Comparison of ENCODE assay signal across 21 cellular contexts in the genomic region with DNA sequence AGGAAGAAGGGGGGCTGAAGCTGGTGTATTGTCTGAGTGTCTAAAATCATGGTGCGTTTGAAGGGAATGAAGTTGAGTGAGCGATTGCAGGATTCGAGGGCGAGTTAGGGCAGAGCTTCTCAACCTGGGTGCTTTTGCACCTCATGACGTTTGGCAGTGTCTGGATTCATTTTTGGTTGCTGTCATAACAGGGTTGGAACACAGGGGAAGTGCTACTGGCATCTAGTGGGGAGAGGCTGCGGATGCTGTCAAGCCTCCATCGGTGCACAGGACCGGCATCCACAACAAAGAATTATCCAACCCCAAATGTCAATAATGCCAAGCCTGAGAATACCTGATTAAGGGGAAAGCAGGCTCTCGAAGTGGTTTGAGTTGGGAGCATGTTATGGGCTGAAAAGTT.
A peak's percentile ranks its signal among the peaks of the same experiment; 100 is the strongest.
DNase-seq lines count a peak whose midpoint lies in the region; ATAC-seq and TF ChIP-seq lines count a peak whose summit lies in the region.
"Had no signal": no experiment of that assay in that cellular context is flagged by ENCODE, and none has a peak within 500 bp of the region (broad histone marks: within the 10 kb centered on the region; RNA-seq: fewer than 3 reads in every experiment).

No MANE protein-coding gene starts in this region.

- H3K9me1 ChIP-seq in IMR-90 (ENCODE audit: insufficient read depth, low read length), result no peaks in the 10 kb centered on the region; the same call in 1 of the 2 replicates

- CTCF ChIA-PET in IMR-90 (lab: Yijun Ruan, JAX), result no interaction called here

- H4K20me1 ChIP-seq in IMR-90 (ENCODE audit: insufficient read depth, low read length), result no peaks in the 10 kb centered on the region

- no peak overlapping the region for H3K56ac ChIP-seq in IMR-90 (ENCODE audit: extremely low read depth, insufficient read depth, low read length)

- no peak overlapping the region for H3K4ac ChIP-seq in IMR-90 (ENCODE audit: low read depth, low read length)

- POLR2A ChIA-PET in IMR-90 (lab: Charles Lee; ENCODE audit: unreplicated experiment), result no interaction called here

- no peak overlapping the region for H2BK15ac ChIP-seq in IMR-90 (ENCODE audit: low read depth, low read length)

- no CpG with 5 or more reads among the region's 9 CpGs for WGBS in IMR-90 (ENCODE audit: extremely low coverage in 2 of 2, insufficient read length in 1 of 2), 2 experiments
- 32 to 46% methylated on average over 9 of the region's 9 CpGs for WGBS in heart right ventricle, 2 donors

- H3K4me3 ChIP-seq in IMR-90 (ENCODE audit: insufficient read depth, low read depth, low read length) (no peak overlapping the region), astrocyte of the cerebellum (ENCODE audit: low read depth, low read length) (no peak overlapping the region), heart right ventricle (no peak overlapping the region), WERI-Rb-1 (ENCODE audit: low read depth, low read length) (no peak overlapping the region)
- H3K4me3 ChIP-seq: spleen, tibial nerve had no signal

- no peak overlapping the region for H4K91ac ChIP-seq in IMR-90 (ENCODE audit: insufficient read depth, low read depth, low read length)

- H2BK20ac ChIP-seq in IMR-90 (ENCODE audit: low read depth, low read length), result no peak overlapping the region

- H2AK5ac ChIP-seq in IMR-90 (ENCODE audit: low read depth, low read length), result no peak overlapping the region

- no peak overlapping the region for H3K14ac ChIP-seq in IMR-90 (replicated peaks; ENCODE audit: low read depth, low read length)

- H3K4me1 Mint-ChIP-seq in CD14-positive monocyte (peaks cover 21% of the 10 kb centered on the region), glutamatergic neuron (ENCODE audit: low read depth, unreplicated experiment) (no peaks in the 10 kb centered on the region)
- H3K4me1 Mint-ChIP-seq: stimulated activated memory B cell treated with anti-CD40 and anti-IgM and Interleukin-4, amounts not matched to agents 10 μg/mL and 1 μg/mL and 100 μg/mL, for 72 hours had no signal

- no peaks in the 10 kb centered on the region for H3K79me1 ChIP-seq in IMR-90 (ENCODE audit: low read depth in 1 of 2, low read length in 2 of 2)

- DNase-seq in CD14-positive monocyte (ENCODE audit: low spot score), result no peak
- no peak for DNase-seq in IMR-90
- DNase-seq in astrocyte of the cerebellum (ENCODE audit: low read depth), result no peak
- peak in 1 of 2 donors; percentile 47 for DNase-seq in heart right ventricle
- no peak for DNase-seq in posterior cingulate gyrus
- DNase-seq in WERI-Rb-1, result no peak
- DNase-seq in glutamatergic neuron, result no peak
- DNase-seq: activated CD4-positive, alpha-beta T cell treated with anti-CD3 and anti-CD28 coated beads, Interleukin-2, amount 50 U/mL, for 48 hours; activated T-cell treated with anti-CD3 and anti-CD28 coated beads, Interleukin-2, amount 50 U/mL, for 4 hours; effector memory CD8-positive, alpha-beta T cell; EL; MV-4-11; spleen had no signal

- no peak for TF ChIP-seq POLR2A in IMR-90 (IDR thresholded peaks at IDR 0.05; ENCODE audit: low read depth, low read length)

- no peak overlapping the region for H3K9ac ChIP-seq in IMR-90 (ENCODE audit: low read depth, low read length)
- H3K9ac ChIP-seq: parathyroid adenoma had no signal

- TF ChIP-seq CTCF in CD14-positive monocyte (IDR thresholded peaks at IDR 0.05) (peak; percentile 29), IMR-90 (conservative IDR thresholded peaks at IDR 0.05; ENCODE audit: low read depth, low read length) (0 out of 2 replicates have a peak, but pooled peaks have one; percentile 3), astrocyte of the cerebellum (IDR thresholded peaks at IDR 0.05; ENCODE audit: low read depth, low read length, missing control alignments) (peak; percentile 23), heart right ventricle (IDR thresholded peaks at IDR 0.05) (peak in 7 of 9 donors; percentile 32 to 62 (median 35)), WERI-Rb-1 (IDR thresholded peaks at IDR 0.05; ENCODE audit: low read depth, low read length) (no peak), glutamatergic neuron (IDR thresholded peaks at IDR 0.05; ENCODE audit: partially characterized antibody, unreplicated experiment) (no peak)

- H3K27ac Mint-ChIP-seq in CD14-positive monocyte (peak overlapping the region in 6 of 7 donors; percentile 0 to 64 (median 29)), glutamatergic neuron (ENCODE audit: unreplicated experiment) (no peak overlapping the region)
- H3K27ac Mint-ChIP-seq: activated naive CD4-positive, alpha-beta T cell treated with anti-CD3 and anti-CD28 coated beads, Interleukin-2, amount 50 U/mL, for 72 hours; stimulated activated memory B cell treated with anti-CD40 and anti-IgM and Interleukin-4, amounts not matched to agents 10 μg/mL and 1 μg/mL and 100 μg/mL, for 72 hours had no signal

- no peak overlapping the region for H4K8ac ChIP-seq in IMR-90 (ENCODE audit: low read depth in 2 of 2, low read length in 2 of 2)

- dilution Hi-C loops in IMR-90 (cut with HindIII; ENCODE audit: low sequenced_read_pairs, unreplicated experiment), result no loop called here

- H3K4me1 ChIP-seq in IMR-90 (ENCODE audit: control insufficient read depth, insufficient read depth, low read length) (peaks cover 2% of the 10 kb centered on the region; the same call in 1 of the 2 replicates), heart right ventricle (peaks cover 20 to 74% (median 56%) of the 10 kb centered on the region in 9 donors)
- H3K4me1 ChIP-seq: parathyroid adenoma had no signal

- H3K18ac ChIP-seq in IMR-90 (ENCODE audit: low read depth, low read length), result no peak overlapping the region

- H3K27ac ChIP-seq in IMR-90 (ENCODE audit: insufficient read depth, low read length), result no peak overlapping the region
- H3K27ac ChIP-seq in heart right ventricle, result peak overlapping the region in 1 of 10 donors; percentile 6
- H3K27ac ChIP-seq in WERI-Rb-1, result no peak overlapping the region
- H3K27ac ChIP-seq: C4-2B, parathyroid adenoma, spleen, tibial nerve had no signal

- intact Hi-C loops in CD14-positive monocyte (cut with micrococcal nuclease) (no loop called here), IMR-90 (cut with micrococcal nuclease) (loop anchor here (5.0 kb wide), 2 partner anchors 106 to 121 kb away; a partner anchor contains a TSS), heart right ventricle (cut with DNase I) (loop anchor here in 6 of 10 donors (5.0 to 10.0 kb wide), 6 partner anchors 39 to 121 kb away; a partner anchor contains a TSS), posterior cingulate gyrus (cut with DNase I) (no loop called here)

- H3K4me3 Mint-ChIP-seq in CD14-positive monocyte (no peak overlapping the region), glutamatergic neuron (ENCODE audit: unreplicated experiment) (no peak overlapping the region)
- H3K4me3 Mint-ChIP-seq: activated T-cell treated with anti-CD3 and anti-CD28 coated beads, Interleukin-2, amount 50 U/mL, for 4 hours; brain; effector memory CD8-positive, alpha-beta T cell; stimulated activated memory B cell treated with anti-CD40 and anti-IgM and Interleukin-4, amounts not matched to agents 10 μg/mL and 1 μg/mL and 100 μg/mL, for 72 hours had no signal

- in situ Hi-C loops in IMR-90 (cut with MboI; ENCODE audit: low sequenced_read_pairs), result no loop called here
- in situ Hi-C loops in astrocyte of the cerebellum (cut with HindIII; ENCODE audit: low sequenced_read_pairs), result no loop called here

- H3K27me3 Mint-ChIP-seq in CD14-positive monocyte (ENCODE audit: low read depth in 3 of 3), result peaks cover 0 to 1% (median 0%) of the 10 kb centered on the region in 3 donors
- peaks cover 6% of the 10 kb centered on the region for H3K27me3 Mint-ChIP-seq in glutamatergic neuron (ENCODE audit: unreplicated experiment)
- H3K27me3 Mint-ChIP-seq: brain; effector memory CD8-positive, alpha-beta T cell; stimulated activated memory B cell treated with anti-CD40 and anti-IgM and Interleukin-4, amounts not matched to agents 10 μg/mL and 1 μg/mL and 100 μg/mL, for 72 hours had no signal

- no TSS peak for BruUV-seq in IMR-90 (replicated peaks; lab: Mats Ljungman, UMichigan)

- ATAC-seq in IMR-90 (ENCODE audit: low read depth) (no peak), heart right ventricle (peak in 4 of 8 donors; percentile 26 to 42 (median 38)), GM21619 (IDR thresholded peaks at IDR 0.05; ENCODE audit: unreplicated experiment) (no peak)
- ATAC-seq: activated naive CD4-positive, alpha-beta T cell treated with anti-CD3 and anti-CD28 coated beads, Interleukin-2, amount 50 U/mL, for 72 hours; activated T-cell treated with anti-CD3 and anti-CD28 coated beads, Interleukin-2, amount 50 U/mL, for 4 hours; effector memory CD8-positive, alpha-beta T cell; HepG2; stimulated activated memory B cell treated with anti-CD40 and anti-IgM and Interleukin-4, amounts not matched to agents 10 μg/mL and 1 μg/mL and 100 μg/mL, for 72 hours had no signal

- no peak overlapping the region for H3K23ac ChIP-seq in IMR-90 (ENCODE audit: low read depth, low read length)

- no peak overlapping the region for H4K5ac ChIP-seq in IMR-90 (ENCODE audit: low read depth, low read length)

- H3K36me3 ChIP-seq in IMR-90 (ENCODE audit: control insufficient read depth, insufficient read depth, low read length), result no peaks in the 10 kb centered on the region
- no peaks in the 10 kb centered on the region for H3K36me3 ChIP-seq in heart right ventricle
- H3K36me3 ChIP-seq in WERI-Rb-1, result no peaks in the 10 kb centered on the region
- H3K36me3 ChIP-seq: spleen, tibial nerve had no signal

- H3K27me3 ChIP-seq in IMR-90 (ENCODE audit: control insufficient read depth, insufficient read depth, low read length), result no peaks in the 10 kb centered on the region
- H3K27me3 ChIP-seq in heart right ventricle, result no peaks in the 10 kb centered on the region
- peaks cover 72% of the 10 kb centered on the region for H3K27me3 ChIP-seq in WERI-Rb-1 (ENCODE audit: insufficient read depth, low read depth, severe bottlenecking)
- H3K27me3 ChIP-seq: spleen, tibial nerve had no signal

- H3K9me3 Mint-ChIP-seq in CD14-positive monocyte (peaks cover 0 to 4% (median 0%) of the 10 kb centered on the region in 7 donors), glutamatergic neuron (ENCODE audit: unreplicated experiment) (peaks cover 5% of the 10 kb centered on the region)
- H3K9me3 Mint-ChIP-seq: activated naive CD4-positive, alpha-beta T cell treated with anti-CD3 and anti-CD28 coated beads, Interleukin-2, amount 50 U/mL, for 72 hours; activated T-cell treated with anti-CD3 and anti-CD28 coated beads, Interleukin-2, amount 50 U/mL, for 4 hours; effector memory CD8-positive, alpha-beta T cell; stimulated activated memory B cell treated with anti-CD40 and anti-IgM and Interleukin-4, amounts not matched to agents 10 μg/mL and 1 μg/mL and 100 μg/mL, for 72 hours had no signal

- H2AFZ ChIP-seq in IMR-90 (replicated peaks; ENCODE audit: low read length, poor library complexity), result no peak overlapping the region
- H2AFZ ChIP-seq: parathyroid adenoma had no signal

- H2BK5ac ChIP-seq in IMR-90 (ENCODE audit: low read depth, low read length, poor library complexity, severe bottlenecking), result no peak overlapping the region

- no peak overlapping the region for H3K4me2 ChIP-seq in IMR-90 (ENCODE audit: low read depth, low read length)

- no peak overlapping the region for H2BK120ac ChIP-seq in IMR-90 (ENCODE audit: low read depth, low read length)

- no peak overlapping the region for H2AK9ac ChIP-seq in IMR-90 (replicated peaks; ENCODE audit: low read depth, low read length, poor library complexity)

- H3K9me3 ChIP-seq in IMR-90 (ENCODE audit: control insufficient read depth, insufficient read depth, low read length), result no peaks in the 10 kb centered on the region
- no peaks in the 10 kb centered on the region for H3K9me3 ChIP-seq in heart right ventricle
- H3K9me3 ChIP-seq in WERI-Rb-1 (ENCODE audit: severe bottlenecking), result no peaks in the 10 kb centered on the region
- H3K9me3 ChIP-seq: spleen, tibial nerve had no signal

- no peak for TF ChIP-seq RAD21 in IMR-90 (IDR thresholded peaks at IDR 0.05; ENCODE audit: low read length)

- peaks cover 0 to 9% of the 10 kb centered on the region in 2 donors for H3K36me3 Mint-ChIP-seq in CD14-positive monocyte
- H3K36me3 Mint-ChIP-seq in glutamatergic neuron (ENCODE audit: unreplicated experiment), result no peaks in the 10 kb centered on the region
- H3K36me3 Mint-ChIP-seq: brain; stimulated activated memory B cell treated with anti-CD40 and anti-IgM and Interleukin-4, amounts not matched to agents 10 μg/mL and 1 μg/mL and 100 μg/mL, for 72 hours had no signal

Comparison
In these comparisons a context has a peak if more than half of its experiments do, and no peak if none do; other contexts are left out.
1. CTCF ChIP-seq: peak in CD14-positive monocyte (single experiment), IMR-90 (single experiment), astrocyte of the cerebellum (single experiment) and heart right ventricle (7 of 9); none in WERI-Rb-1 (single experiment) and glutamatergic neuron (single experiment).
2. intact Hi-C loops: an anchor here in IMR-90 (5.0 kb wide) and heart right ventricle (5.0 to 10.0 kb wide); none called in CD14-positive monocyte and posterior cingulate gyrus.